In genomic region chr11:100632970-100633452, GRCh38 we compare ENCODE assay signal across 10 cellular contexts. TPM values are rescaled to one million over a fixed set of nuclear protein-coding genes. Genes with fewer than 3 reads are reported as not detected.
DNase-seq lines count a peak whose midpoint lies in the region; ATAC-seq, FAIRE-seq and TF ChIP-seq lines count a peak whose summit lies in the region.
"Had no signal": no experiment of that assay in that cellular context is flagged by ENCODE, and none has a peak within 500 bp of the region (broad histone marks: within the 10 kb centered on the region; RNA-seq: fewer than 3 reads in every experiment).

No MANE protein-coding gene starts in this region.

- DNase-seq in NCI-H1105 treated with DMSO at 0.1 percent for 48 hours (lab: John Stamatoyannopoulos, UW) = peak; percentile 40
- peak; percentile 8 for DNase-seq in bronchial epithelial cell (ENCODE audit: low read depth)
- peak; percentile 10 for DNase-seq in HepG2 (ENCODE audit: low spot score)
- no peak for DNase-seq in type B pancreatic cell (ENCODE audit: extremely low spot score, unreplicated experiment)
- no peak for DNase-seq in T-helper 1 cell
- no peak for DNase-seq in stimulated activated naive CD4-positive, alpha-beta T cell (lab: John Stamatoyannopoulos, UW)
- no peak for DNase-seq in CD4-positive, alpha-beta memory T cell

- H3K4me3 ChIP-seq in bronchial epithelial cell (ENCODE audit: low read depth, low read length) (no peak overlapping the region), HepG2 (replicated peaks in 1 of 3; ENCODE audit: insufficient read depth in 1 of 3, low read depth in 2 of 3, low read length in 3 of 3) (no peak overlapping the region)
- no peak overlapping the region for H3K4me3 ChIP-seq in CD4-positive, alpha-beta memory T cell (ENCODE audit: low read length in 2 of 2)
- H3K4me3 ChIP-seq: SK-N-MC had no signal

- no peak for TF ChIP-seq RAD21 in HepG2 (CRISPR knock-in tag; IDR thresholded peaks at IDR 0.05)

- no peaks in the 10 kb centered on the region for H3K9me3 ChIP-seq in HepG2 (ENCODE audit: low read length)
- H3K9me3 ChIP-seq in CD4-positive, alpha-beta memory T cell (ENCODE audit: control insufficient read depth in 1 of 2, low read length in 2 of 2) = no peaks in the 10 kb centered on the region

- no peaks in the 10 kb centered on the region for H4K20me1 ChIP-seq in HepG2 (ENCODE audit: insufficient read depth, low read length)

- no peaks in the 10 kb centered on the region for H3K36me3 Mint-ChIP-seq in type B pancreatic cell
- H3K36me3 Mint-ChIP-seq in CD4-positive, alpha-beta memory T cell = no peaks in the 10 kb centered on the region
- H3K36me3 Mint-ChIP-seq: activated naive CD4-positive, alpha-beta T cell treated with anti-CD3 and anti-CD28 coated beads, Interleukin-2, amount 50 U/mL, for 24 hours; memory B cell had no signal

- no peaks in the 10 kb centered on the region for H3K27me3 ChIP-seq in bronchial epithelial cell (ENCODE audit: control insufficient read depth, insufficient read depth, low read length)
- H3K27me3 ChIP-seq in HepG2 (ENCODE audit: control insufficient read depth in 1 of 2, insufficient read depth in 2 of 2, low read length in 2 of 2) = no peaks in the 10 kb centered on the region
- H3K27me3 ChIP-seq in CD4-positive, alpha-beta memory T cell (ENCODE audit: insufficient read depth, low read length) = no peaks in the 10 kb centered on the region

- no peak for FAIRE-seq in bronchial epithelial cell (lab: Jason Lieb, UNC)
- no peak for FAIRE-seq in HepG2 (lab: Jason Lieb, UNC)

- H3K79me2 ChIP-seq in HepG2 (ENCODE audit: insufficient read depth, low read length) = no peaks in the 10 kb centered on the region

- H3K27ac ChIP-seq in HepG2 (ENCODE audit: extremely low read length, insufficient read depth, low read length) = no peak overlapping the region
- no peak overlapping the region for H3K27ac ChIP-seq in CD4-positive, alpha-beta memory T cell (ENCODE audit: low read depth, low read length)
- H3K27ac ChIP-seq: SK-N-MC had no signal

- no peak overlapping the region for H2AFZ ChIP-seq in HepG2 (ENCODE audit: low read length)

- no peak overlapping the region for H3K9ac ChIP-seq in HepG2 (ENCODE audit: insufficient read depth, low read depth, low read length)

- H3K4me1 Mint-ChIP-seq in type B pancreatic cell (ENCODE audit: unreplicated experiment) = peaks cover 20% of the 10 kb centered on the region
- H3K4me1 Mint-ChIP-seq in CD4-positive, alpha-beta memory T cell = no peaks in the 10 kb centered on the region
- H3K4me1 Mint-ChIP-seq: activated naive CD4-positive, alpha-beta T cell treated with anti-CD3 and anti-CD28 coated beads, Interleukin-2, amount 50 U/mL, for 24 hours; memory B cell had no signal

- no peaks in the 10 kb centered on the region for H3K27me3 Mint-ChIP-seq in type B pancreatic cell
- no peaks in the 10 kb centered on the region for H3K27me3 Mint-ChIP-seq in CD4-positive, alpha-beta memory T cell
- H3K27me3 Mint-ChIP-seq: activated naive CD4-positive, alpha-beta T cell treated with anti-CD3 and anti-CD28 coated beads, Interleukin-2, amount 50 U/mL, for 24 hours had no signal

- H3K9me3 Mint-ChIP-seq in type B pancreatic cell = peaks cover 6% of the 10 kb centered on the region
- peaks cover 0 to 14% (median 9%) of the 10 kb centered on the region in 8 donors for H3K9me3 Mint-ChIP-seq in CD4-positive, alpha-beta memory T cell
- H3K9me3 Mint-ChIP-seq: activated naive CD4-positive, alpha-beta T cell treated with anti-CD3 and anti-CD28 coated beads, Interleukin-2, amount 50 U/mL, for 24 hours; memory B cell had no signal

- H3K4me3 Mint-ChIP-seq in type B pancreatic cell = no peak overlapping the region
- no peak overlapping the region for H3K4me3 Mint-ChIP-seq in CD4-positive, alpha-beta memory T cell
- H3K4me3 Mint-ChIP-seq: activated naive CD4-positive, alpha-beta T cell treated with anti-CD3 and anti-CD28 coated beads, Interleukin-2, amount 50 U/mL, for 24 hours; memory B cell had no signal

- no TSS peak for BruUV-seq in HepG2 (replicated peaks; lab: Mats Ljungman, UMichigan)

- peak overlapping the region; percentile 38; the same call in 1 of the 2 replicates for H3K4me2 ChIP-seq in HepG2 (ENCODE audit: low read depth, low read length)

- intact Hi-C loops in HepG2 (cut with micrococcal nuclease; ENCODE audit: unreplicated experiment) = no loop called here
- intact Hi-C loops in CD4-positive, alpha-beta memory T cell (cut with micrococcal nuclease) = no loop called here

- TF ChIP-seq CTCF in bronchial epithelial cell (IDR thresholded peaks at IDR 0.05; ENCODE audit: insufficient read depth, low read length, severe bottlenecking) (no peak), HepG2 (CRISPR knock-in tag; IDR thresholded peaks at IDR 0.05) (no peak), type B pancreatic cell (conservative IDR thresholded peaks at IDR 0.05) (no peak)

- TF ChIP-seq EP300 in HepG2 (IDR thresholded peaks at IDR 0.05; ENCODE audit: low read depth in 2 of 2, low read length in 2 of 2) (no peak), HepG2 (CRISPR knock-in tag; IDR thresholded peaks at IDR 0.05; ENCODE audit: borderline replicate concordance) (no peak)

- no peak for TF ChIP-seq POLR2A in HepG2 (IDR thresholded peaks at IDR 0.05; ENCODE audit: insufficient read depth in 1 of 2, low read depth in 2 of 2, low read length in 2 of 2)

- peak overlapping the region; percentile 32 for H3K27ac Mint-ChIP-seq in type B pancreatic cell
- H3K27ac Mint-ChIP-seq in CD4-positive, alpha-beta memory T cell = no peak overlapping the region
- H3K27ac Mint-ChIP-seq: activated naive CD4-positive, alpha-beta T cell treated with anti-CD3 and anti-CD28 coated beads, Interleukin-2, amount 50 U/mL, for 24 hours; memory B cell had no signal

- CTCF ChIA-PET in HepG2 (lab: Yijun Ruan, JAX; ENCODE audit: low intra/inter-chr PET ratio, low total read pairs) = no interaction called here
- CTCF ChIA-PET in CD4-positive, alpha-beta memory T cell (lab: Charles Lee; ENCODE audit: partially characterized antibody) = no interaction called here

- in situ Hi-C loops in HepG2 (cut with HindIII; ENCODE audit: extremely low pct_ligation_motif_present, low pct_unique_long_range_greater_than_20kb) = no loop called here

- peaks cover 10% of the 10 kb centered on the region for H3K4me1 ChIP-seq in HepG2 (ENCODE audit: insufficient read depth, low read length)
- H3K4me1 ChIP-seq in CD4-positive, alpha-beta memory T cell (ENCODE audit: insufficient read depth, low read length) = no peaks in the 10 kb centered on the region

- 0% methylated on average over 5 of the region's 5 CpGs for WGBS in HepG2 (ENCODE audit: low lambda C conversion rate)

- ATAC-seq in HepG2 = peak; percentile 90

- POLR2A ChIA-PET in HepG2 (lab: Yijun Ruan, JAX) = no interaction called here
- POLR2A ChIA-PET in CD4-positive, alpha-beta memory T cell (lab: Charles Lee; ENCODE audit: partially characterized antibody) = no interaction called here

- H3K36me3 ChIP-seq in bronchial epithelial cell (ENCODE audit: control insufficient read depth, insufficient read depth, low read length) (no peaks in the 10 kb centered on the region), HepG2 (replicated peaks in 1 of 2; ENCODE audit: control insufficient read depth in 1 of 2, insufficient read depth in 2 of 2, low read length in 2 of 2) (no peaks in the 10 kb centered on the region)
- no peaks in the 10 kb centered on the region for H3K36me3 ChIP-seq in CD4-positive, alpha-beta memory T cell (ENCODE audit: insufficient read depth, low read length)

TF ChIP-seq in HepG2, 621 proteins besides CTCF, POLR2A, EP300 and RAD21 (continues in another document):
- peak; percentile 55; the same call in 1 of the 2 replicates for TF ChIP-seq MEF2D (CRISPR knock-in tag; IDR thresholded peaks at IDR 0.05)
- TF ChIP-seq CREB1 (IDR thresholded peaks at IDR 0.05) = no peak
- TF ChIP-seq CREB1 (CRISPR knock-in tag; IDR thresholded peaks at IDR 0.05) = no peak
- peak; percentile 50 for TF ChIP-seq TEAD3 (CRISPR knock-in tag; optimal IDR thresholded peaks at IDR 0.05; ENCODE audit: borderline replicate concordance)
- peak; percentile 37; the same call in 1 of the 2 replicates for TF ChIP-seq MAX (IDR thresholded peaks at IDR 0.05)
- peak; percentile 87 for TF ChIP-seq ARNTL (CRISPR knock-in tag; IDR thresholded peaks at IDR 0.05)

RNA-seq across cellular contexts. Expression of gene ARHGAP42, which starts 54.1 kb away (rescaled TPM):
- total RNA-seq in bronchial epithelial cell (4.5 and 5.3 TPM in 2 replicates), HepG2 (2016; rRNA removed; fragmentation: Illumina TruSeq; extraction: Trizol) (4.3 and 4.8 TPM in 2 replicates), type B pancreatic cell (ENCODE audit: low replicate concordance) (10.5 and 22.6 TPM in 2 replicates)
- total RNA-seq in HepG2 (2016; cell fraction: cytosol; rRNA removed; fragmentation: Illumina TruSeq; extraction: Trizol; ENCODE audit: low read depth) = 1.1 and 1.9 TPM in 2 replicates
- total RNA-seq in HepG2 (2016; cell fraction: insoluble cytoplasmic fraction; rRNA removed; fragmentation: Illumina TruSeq; extraction: Trizol) = 4.6 and 5.0 TPM in 2 replicates
- 2.0 and 2.2 TPM in 2 replicates for total RNA-seq in HepG2 (2016; cell fraction: membrane; rRNA removed; fragmentation: Illumina TruSeq; extraction: Trizol)
- total RNA-seq in HepG2 (2016; cell fraction: nucleus; rRNA removed; fragmentation: Illumina TruSeq; extraction: Trizol) = 5.8 and 7.5 TPM in 2 replicates
- 2.5 and 2.7 TPM in 2 replicates for polyA plus RNA-seq in HepG2 (2011; rRNA removed)
- polyA plus RNA-seq in HepG2 (2011; cell fraction: cytosol; rRNA removed) = 1.1 and 2.3 TPM in 2 replicates
- 2.3 and 2.4 TPM in 2 replicates for polyA plus RNA-seq in HepG2 (2011; cell fraction: nucleus; rRNA removed)
- 1.4 and 2.0 TPM in 2 replicates for polyA plus RNA-seq in HepG2 (2012)
- polyA plus RNA-seq in HepG2 (2016; cell fraction: cytosol; fragmentation: Illumina TruSeq; extraction: Trizol; ENCODE audit: low read depth) = 0.18 and 0.35 TPM in 2 replicates
- polyA plus RNA-seq in HepG2 (2016; cell fraction: insoluble cytoplasmic fraction; fragmentation: Illumina TruSeq; extraction: Trizol; ENCODE audit: low read depth) = 3.1 and 3.6 TPM in 2 replicates
- polyA plus RNA-seq in HepG2 (2016; cell fraction: membrane; fragmentation: Illumina TruSeq; extraction: Trizol; ENCODE audit: low read depth) = 0.64 and 0.72 TPM in 2 replicates
- polyA plus RNA-seq in HepG2 (2016; cell fraction: nucleus; fragmentation: Illumina TruSeq; extraction: Trizol; ENCODE audit: insufficient read depth, low read depth) = 3.7 and 4.6 TPM in 2 replicates
- 1.2 and 6.8 TPM in 2 replicates for polyA minus RNA-seq in HepG2 (2011; rRNA and poly(A)+ RNA removed; ENCODE audit: low replicate concordance)
- polyA minus RNA-seq in HepG2 (2011; cell fraction: cytosol; rRNA and poly(A)+ RNA removed) = 2.6 and 4.1 TPM in 2 replicates
- 8.9 and 13.4 TPM in 2 replicates for polyA minus RNA-seq in HepG2 (2011; cell fraction: nucleus; rRNA and poly(A)+ RNA removed)
- total RNA-seq in CD4-positive, alpha-beta memory T cell = not detected
- not detected for polyA plus RNA-seq in CD4-positive, alpha-beta memory T cell

Comparison
In these comparisons a context has a peak if more than half of its experiments do, and no peak if none do; other contexts are left out.
1. DNase-seq: peak in NCI-H1105 treated with DMSO at 0.1 percent for 48 hours (single experiment), bronchial epithelial cell (single experiment) and HepG2 (single experiment); none in type B pancreatic cell (single experiment), T-helper 1 cell (0 of 5), stimulated activated naive CD4-positive, alpha-beta T cell (0 of 6) and CD4-positive, alpha-beta memory T cell (0 of 5).